In genomic region chr17:61323696-61324539, GRCh38 we compare ENCODE assay signal across 13 cellular contexts.
DNase-seq lines count a peak whose midpoint lies in the region; ATAC-seq and TF ChIP-seq lines count a peak whose summit lies in the region.
"Had no signal": no experiment of that assay in that cellular context is flagged by ENCODE, and none has a peak within 500 bp of the region (broad histone marks: within the 10 kb centered on the region; RNA-seq: fewer than 3 reads in every experiment).

No MANE protein-coding gene starts in this region.

- TF ChIP-seq CTCF in right atrium auricular region (IDR thresholded peaks at IDR 0.05) (no peak), prostate gland (IDR thresholded peaks at IDR 0.05) (no peak)

- no peak for TF ChIP-seq POLR2A in prostate gland (IDR thresholded peaks at IDR 0.05)

- 63% methylated on average over 13 of the region's 13 CpGs for WGBS in prostate gland

- no peaks in the 10 kb centered on the region for H3K36me3 Mint-ChIP-seq in activated CD4-positive, alpha-beta T cell treated with anti-CD3 and anti-CD28 coated beads, Interleukin-2, amount 10 ng/mL, durations not matched to agents 7 days and 5 days (ENCODE audit: low read depth)

- H3K9me3 ChIP-seq in BLaER1 (no peaks in the 10 kb centered on the region), right atrium auricular region (no peaks in the 10 kb centered on the region), prostate gland (no peaks in the 10 kb centered on the region)

- H3K4me3 ChIP-seq in BLaER1, result no peak overlapping the region
- H3K4me3 ChIP-seq in right atrium auricular region, result no peak overlapping the region
- H3K4me3 ChIP-seq in prostate gland, result no peak overlapping the region

- no peaks in the 10 kb centered on the region for H3K27me3 ChIP-seq in BLaER1
- H3K27me3 ChIP-seq in right atrium auricular region, result no peaks in the 10 kb centered on the region
- no peaks in the 10 kb centered on the region for H3K27me3 ChIP-seq in prostate gland (replicated peaks; ENCODE audit: insufficient read depth)

- POLR2A ChIA-PET in activated CD4-positive, alpha-beta T cell treated with anti-CD3 and anti-CD28 coated beads, Interleukin-2, amount 10 ng/mL, durations not matched to agents 7 days and 5 days (lab: Charles Lee), result no interaction called here

- intact Hi-C loops in prostate gland (cut with DNase I), result no loop called here

- no peaks in the 10 kb centered on the region for H3K9me3 Mint-ChIP-seq in activated CD4-positive, alpha-beta T cell treated with anti-CD3 and anti-CD28 coated beads, Interleukin-2, amount 10 ng/mL, durations not matched to agents 7 days and 5 days
- H3K9me3 Mint-ChIP-seq: activated CD8-positive, alpha-beta T cell treated with anti-CD3 and anti-CD28 coated beads for 36 hours; activated naive CD4-positive, alpha-beta T cell treated with anti-CD3 and anti-CD28 coated beads, Interleukin-2, amount 50 U/mL, for 24 hours; T-helper 2 cell treated with Interferon-gamma antibody and Interleukin-4, amounts not matched to agents 5 μg/mL and 100 μg/mL, for 36 hours had no signal

- H3K4me1 ChIP-seq in BLaER1, result peaks cover 25% of the 10 kb centered on the region
- H3K4me1 ChIP-seq in right atrium auricular region, result peaks cover 0 to 14% of the 10 kb centered on the region in 2 donors
- H3K4me1 ChIP-seq in prostate gland (replicated peaks), result no peaks in the 10 kb centered on the region

- H3K27me3 Mint-ChIP-seq in activated CD4-positive, alpha-beta T cell treated with anti-CD3 and anti-CD28 coated beads, Interleukin-2, amount 10 ng/mL, durations not matched to agents 7 days and 5 days, result peaks cover 3% of the 10 kb centered on the region
- H3K27me3 Mint-ChIP-seq: activated CD8-positive, alpha-beta T cell treated with anti-CD3 and anti-CD28 coated beads for 36 hours; activated naive CD4-positive, alpha-beta T cell treated with anti-CD3 and anti-CD28 coated beads, Interleukin-2, amount 50 U/mL, for 24 hours had no signal

- H4K20me1 ChIP-seq in BLaER1, result no peaks in the 10 kb centered on the region

- DNase-seq in right atrium auricular region (ENCODE audit: low spot score), result no peak
- DNase-seq in prostate gland (ENCODE audit: low spot score), result no peak
- DNase-seq in NCI-H187 treated with DMSO at 0.1 percent for 48 hours (lab: John Stamatoyannopoulos, UW), result no peak
- DNase-seq in kidney glomerular epithelial cell (lab: John Stamatoyannopoulos, UW), result no peak
- no peak for DNase-seq in activated CD4-positive, alpha-beta T cell treated with anti-CD3 and anti-CD28 coated beads, Interleukin-2, amount 10 ng/mL, durations not matched to agents 7 days and 5 days
- DNase-seq: activated CD8-positive, alpha-beta T cell treated with anti-CD3 and anti-CD28 coated beads for 36 hours; DND-41; trophoblast cell had no signal

- no peak overlapping the region for H3K4me3 Mint-ChIP-seq in activated CD4-positive, alpha-beta T cell treated with anti-CD3 and anti-CD28 coated beads, Interleukin-2, amount 10 ng/mL, durations not matched to agents 7 days and 5 days
- H3K4me3 Mint-ChIP-seq: activated CD8-positive, alpha-beta T cell treated with anti-CD3 and anti-CD28 coated beads for 36 hours; activated naive CD4-positive, alpha-beta T cell treated with anti-CD3 and anti-CD28 coated beads, Interleukin-2, amount 50 U/mL, for 24 hours; T-helper 2 cell treated with Interferon-gamma antibody and Interleukin-4, amounts not matched to agents 5 μg/mL and 100 μg/mL, for 36 hours had no signal

- peak overlapping the region; percentile 64 for H3K4me2 ChIP-seq in BLaER1

- no peak overlapping the region for H3K27ac Mint-ChIP-seq in activated CD4-positive, alpha-beta T cell treated with anti-CD3 and anti-CD28 coated beads, Interleukin-2, amount 10 ng/mL, durations not matched to agents 7 days and 5 days
- H3K27ac Mint-ChIP-seq: activated CD8-positive, alpha-beta T cell treated with anti-CD3 and anti-CD28 coated beads for 36 hours; activated naive CD4-positive, alpha-beta T cell treated with anti-CD3 and anti-CD28 coated beads, Interleukin-2, amount 50 U/mL, for 24 hours; T-helper 2 cell treated with Interferon-gamma antibody and Interleukin-4, amounts not matched to agents 5 μg/mL and 100 μg/mL, for 36 hours had no signal

- H3K9ac ChIP-seq in BLaER1, result no peak overlapping the region

- H3K36me3 ChIP-seq in BLaER1, result no peaks in the 10 kb centered on the region
- no peaks in the 10 kb centered on the region for H3K36me3 ChIP-seq in right atrium auricular region
- H3K36me3 ChIP-seq in prostate gland, result no peaks in the 10 kb centered on the region

- ATAC-seq in GM19467 (IDR thresholded peaks at IDR 0.05; ENCODE audit: unreplicated experiment), result no peak
- ATAC-seq: activated CD8-positive, alpha-beta T cell treated with anti-CD3 and anti-CD28 coated beads for 36 hours had no signal

- H3K27ac ChIP-seq in BLaER1 (no peak overlapping the region), angular gyrus (ENCODE audit: low read depth, low read length) (peak overlapping the region; percentile 38), right atrium auricular region (peak overlapping the region; percentile 37 to 55), prostate gland (peak overlapping the region; percentile 3 to 35)

- H3K4me1 Mint-ChIP-seq in activated CD4-positive, alpha-beta T cell treated with anti-CD3 and anti-CD28 coated beads, Interleukin-2, amount 10 ng/mL, durations not matched to agents 7 days and 5 days, result no peaks in the 10 kb centered on the region
- H3K4me1 Mint-ChIP-seq: activated naive CD4-positive, alpha-beta T cell treated with anti-CD3 and anti-CD28 coated beads, Interleukin-2, amount 50 U/mL, for 24 hours had no signal

- CTCF ChIA-PET in activated CD4-positive, alpha-beta T cell treated with anti-CD3 and anti-CD28 coated beads, Interleukin-2, amount 10 ng/mL, durations not matched to agents 7 days and 5 days (lab: Charles Lee), result interaction anchor here (1.2 to 1.4 kb wide), 2 partner anchors 10 to 15 kb away, joined by 5 read pairs; no protein-coding TSS in a partner anchor
